ENCODE assay signal across 9 cellular contexts in genomic region chr16:89257757-89258465, GRCh38. TPM values are rescaled to one million over a fixed set of nuclear protein-coding genes. Genes with fewer than 3 reads are reported as not detected.
DNase-seq lines count a peak whose midpoint lies in the region; ATAC-seq and TF ChIP-seq lines count a peak whose summit lies in the region.
"Had no signal": no experiment of that assay in that cellular context is flagged by ENCODE, and none has a peak within 500 bp of the region (broad histone marks: within the 10 kb centered on the region; RNA-seq: fewer than 3 reads in every experiment).

No MANE protein-coding gene starts in this region.

- peaks cover 0 to 3% of the 10 kb centered on the region in 2 experiments; a peak in 1 of 4 replicates for H3K79me1 ChIP-seq in IMR-90 (ENCODE audit: low read depth in 1 of 2, low read length in 2 of 2)

- peak overlapping the region; percentile 56 for H3K4me3 ChIP-seq in Caco-2 (ENCODE audit: low read depth, low read length)
- peak overlapping the region; percentile 32; the same call in 1 of the 2 replicates for H3K4me3 ChIP-seq in IMR-90 (ENCODE audit: insufficient read depth, low read depth, low read length)
- H3K4me3 ChIP-seq in effector memory CD4-positive, alpha-beta T cell (ENCODE audit: insufficient read depth, low read depth, low read length, poor library complexity, severe bottlenecking) = peak overlapping the region; percentile 37
- H3K4me3 ChIP-seq in parathyroid adenoma (ENCODE audit: low read depth, low read length) = peak overlapping the region; percentile 44
- peak overlapping the region in 1 of 2 donors; percentile 54 for H3K4me3 ChIP-seq in testis

- peak overlapping the region; percentile 88 for H3K27ac Mint-ChIP-seq in Caco-2 (ENCODE audit: unreplicated experiment)

- H3K27me3 ChIP-seq in Caco-2 (replicated peaks; ENCODE audit: control insufficient read depth, insufficient read depth, low read length) = no peaks in the 10 kb centered on the region
- H3K27me3 ChIP-seq in IMR-90 (ENCODE audit: control insufficient read depth, insufficient read depth, low read length) = no peaks in the 10 kb centered on the region
- peaks cover 9% of the 10 kb centered on the region for H3K27me3 ChIP-seq in effector memory CD4-positive, alpha-beta T cell (replicated peaks; ENCODE audit: control insufficient read depth, insufficient read depth, low read length, poor library complexity, severe bottlenecking)
- no peaks in the 10 kb centered on the region for H3K27me3 ChIP-seq in parathyroid adenoma (ENCODE audit: control insufficient read depth, insufficient read depth, low read length)
- no peaks in the 10 kb centered on the region for H3K27me3 ChIP-seq in testis

- peaks cover 48% of the 10 kb centered on the region for H3K36me3 Mint-ChIP-seq in Caco-2 (ENCODE audit: insufficient read depth, unreplicated experiment)

- POLR2A ChIA-PET in Caco-2 (lab: Charles Lee) = no interaction called here
- POLR2A ChIA-PET in IMR-90 (lab: Charles Lee; ENCODE audit: unreplicated experiment) = no interaction called here

- H2AFZ ChIP-seq in IMR-90 (replicated peaks; ENCODE audit: low read length, poor library complexity) (peak overlapping the region; percentile 90), parathyroid adenoma (no peak overlapping the region)

- peak overlapping the region; percentile 42; the same call in 1 of the 2 replicates for H4K5ac ChIP-seq in IMR-90 (ENCODE audit: low read depth, low read length)

- no peak overlapping the region for H3K56ac ChIP-seq in IMR-90 (ENCODE audit: extremely low read depth, insufficient read depth, low read length)

- H3K4me1 Mint-ChIP-seq in Caco-2 (ENCODE audit: low read depth, unreplicated experiment) = peaks cover 13% of the 10 kb centered on the region

- no peaks in the 10 kb centered on the region for H3K9me3 ChIP-seq in Caco-2
- H3K9me3 ChIP-seq in IMR-90 (ENCODE audit: control insufficient read depth, insufficient read depth, low read length) = no peaks in the 10 kb centered on the region
- H3K9me3 ChIP-seq in effector memory CD4-positive, alpha-beta T cell (ENCODE audit: control insufficient read depth, low read length) = no peaks in the 10 kb centered on the region
- H3K9me3 ChIP-seq in parathyroid adenoma (ENCODE audit: control insufficient read depth, low read length) = no peaks in the 10 kb centered on the region
- no peaks in the 10 kb centered on the region for H3K9me3 ChIP-seq in testis

- peak in 1 of 2 experiments; percentile 49 for DNase-seq in Caco-2
- no peak for DNase-seq in IMR-90
- no peak for DNase-seq in effector memory CD4-positive, alpha-beta T cell
- no peak for DNase-seq in testis
- DNase-seq: central memory CD4-positive, alpha-beta T cell; SHP77 treated with DMSO at 0.1 percent for 48 hours had no signal

- no peaks in the 10 kb centered on the region for H4K20me1 ChIP-seq in IMR-90 (ENCODE audit: insufficient read depth, low read length)

- H3K4me1 ChIP-seq in Caco-2 = peaks cover 9% of the 10 kb centered on the region
- H3K4me1 ChIP-seq in IMR-90 (ENCODE audit: control insufficient read depth, insufficient read depth, low read length) = no peaks in the 10 kb centered on the region
- peaks cover 13% of the 10 kb centered on the region for H3K4me1 ChIP-seq in effector memory CD4-positive, alpha-beta T cell (ENCODE audit: control insufficient read depth, insufficient read depth, low read length, poor library complexity, severe bottlenecking)
- H3K4me1 ChIP-seq in parathyroid adenoma = no peaks in the 10 kb centered on the region
- H3K4me1 ChIP-seq in testis = peaks cover 11% of the 10 kb centered on the region

- 20% methylated on average over 1 of the region's 18 CpGs; no CpG with 5 or more reads in 1 of the 2 experiments for WGBS in IMR-90 (ENCODE audit: extremely low coverage in 2 of 2, insufficient read length in 1 of 2), 2 experiments
- 52 to 58% methylated on average over 18 of the region's 18 CpGs for WGBS in testis, 2 donors

- H2AK9ac ChIP-seq in IMR-90 (replicated peaks; ENCODE audit: low read depth, low read length, poor library complexity) = peak overlapping the region; percentile 37

- H3K9me1 ChIP-seq in IMR-90 (ENCODE audit: insufficient read depth, low read length) = no peaks in the 10 kb centered on the region

- dilution Hi-C loops in IMR-90 (cut with HindIII; ENCODE audit: low sequenced_read_pairs, unreplicated experiment) = no loop called here

- H3K4me2 ChIP-seq in IMR-90 (ENCODE audit: low read depth, low read length) (peak overlapping the region; percentile 67), parathyroid adenoma (ENCODE audit: low read length) (peak overlapping the region; percentile 71)

- in situ Hi-C loops in IMR-90 (cut with MboI; ENCODE audit: low sequenced_read_pairs) = no loop called here

- intact Hi-C loops in Caco-2 (cut with micrococcal nuclease; ENCODE audit: unreplicated experiment) = no loop called here
- intact Hi-C loops in IMR-90 (cut with micrococcal nuclease) = no loop called here
- intact Hi-C loops in testis (cut with DNase I; ENCODE audit: low total_unique reads) = no loop called here

- no peak overlapping the region for H3K18ac ChIP-seq in IMR-90 (ENCODE audit: low read depth, low read length)

- H3K27ac ChIP-seq in IMR-90 (ENCODE audit: insufficient read depth, low read length) (no peak overlapping the region), parathyroid adenoma (no peak overlapping the region), testis (no peak overlapping the region)
- no peak overlapping the region for H3K27ac ChIP-seq in effector memory CD4-positive, alpha-beta T cell (ENCODE audit: insufficient read depth, low read length, poor library complexity, severe bottlenecking)

- CTCF ChIA-PET in Caco-2 (lab: Charles Lee) (interaction anchor here (1.0 kb wide), 1 partner anchor 10 kb away, joined by 7 read pairs; no protein-coding TSS in a partner anchor), IMR-90 (lab: Yijun Ruan, JAX) (no interaction called here)

- no peak overlapping the region for H2BK15ac ChIP-seq in IMR-90 (ENCODE audit: low read depth, low read length)

- BruUV-seq in Caco-2 (replicated peaks; lab: Mats Ljungman, UMichigan) (TSS peak; percentile 58), IMR-90 (replicated peaks; lab: Mats Ljungman, UMichigan) (no TSS peak)

- no peak overlapping the region for H2BK20ac ChIP-seq in IMR-90 (ENCODE audit: low read depth, low read length)

- H3K27me3 Mint-ChIP-seq in Caco-2 (ENCODE audit: insufficient read depth, unreplicated experiment) = no peaks in the 10 kb centered on the region

- peak overlapping the region; percentile 40 to 82; a peak in 2 of 4 replicates for H4K8ac ChIP-seq in IMR-90 (ENCODE audit: low read depth in 2 of 2, low read length in 2 of 2)

- peak; percentile 15 to 25 for TF ChIP-seq CTCF in Caco-2 (IDR thresholded peaks at IDR 0.05; ENCODE audit: insufficient read depth in 1 of 2, low read depth in 1 of 2, low read length in 1 of 2, severe bottlenecking in 1 of 2, unreplicated experiment in 1 of 2)
- no peak for TF ChIP-seq CTCF in IMR-90 (conservative IDR thresholded peaks at IDR 0.05; ENCODE audit: low read depth, low read length)
- TF ChIP-seq CTCF in parathyroid adenoma (IDR thresholded peaks at IDR 0.05) = no peak
- no peak for TF ChIP-seq CTCF in testis (IDR thresholded peaks at IDR 0.05)

- TF ChIP-seq POLR2A in IMR-90 (IDR thresholded peaks at IDR 0.05; ENCODE audit: low read depth, low read length) (no peak), testis (IDR thresholded peaks at IDR 0.05) (no peak)

- peak overlapping the region; percentile 33 for H3K23ac ChIP-seq in IMR-90 (ENCODE audit: low read depth, low read length)

- peak overlapping the region; percentile 77 for H3K4me3 Mint-ChIP-seq in Caco-2 (ENCODE audit: unreplicated experiment)

- no peak overlapping the region; the same call in 1 of the 2 replicates for H2AK5ac ChIP-seq in IMR-90 (ENCODE audit: low read depth, low read length)

- H3K9ac ChIP-seq in IMR-90 (ENCODE audit: low read depth, low read length) = no peak overlapping the region
- H3K9ac ChIP-seq in parathyroid adenoma = no peak overlapping the region

- H2BK120ac ChIP-seq in IMR-90 (ENCODE audit: low read depth, low read length) = no peak overlapping the region

- no peaks in the 10 kb centered on the region for H3K9me3 Mint-ChIP-seq in Caco-2 (ENCODE audit: unreplicated experiment)

- no peak overlapping the region for H3K14ac ChIP-seq in IMR-90 (replicated peaks; ENCODE audit: low read depth, low read length)

- peak overlapping the region; percentile 67; the same call in 1 of the 2 replicates for H3K4ac ChIP-seq in IMR-90 (ENCODE audit: low read depth, low read length)

- H3K36me3 ChIP-seq in Caco-2 (ENCODE audit: control insufficient read depth, insufficient read depth, low read length) (no peaks in the 10 kb centered on the region), IMR-90 (ENCODE audit: control insufficient read depth, insufficient read depth, low read length) (no peaks in the 10 kb centered on the region), parathyroid adenoma (ENCODE audit: control insufficient read depth, insufficient read depth, low read length) (no peaks in the 10 kb centered on the region), testis (ENCODE audit: low read depth, missing control alignments) (no peaks in the 10 kb centered on the region)
- H3K36me3 ChIP-seq in effector memory CD4-positive, alpha-beta T cell (ENCODE audit: control insufficient read depth, insufficient read depth, low read length) = no peaks in the 10 kb centered on the region

- no peak overlapping the region for H2BK5ac ChIP-seq in IMR-90 (ENCODE audit: low read depth, low read length, poor library complexity, severe bottlenecking)

- no peaks in the 10 kb centered on the region for H3K79me2 ChIP-seq in parathyroid adenoma

- no peak for TF ChIP-seq RAD21 in IMR-90 (IDR thresholded peaks at IDR 0.05; ENCODE audit: low read length)

- ATAC-seq in IMR-90 (ENCODE audit: low read depth) (no peak), GM18520 (IDR thresholded peaks at IDR 0.05; ENCODE audit: unreplicated experiment) (no peak), HG02870 (IDR thresholded peaks at IDR 0.05; ENCODE audit: unreplicated experiment) (no peak)

- no peak overlapping the region for H4K91ac ChIP-seq in IMR-90 (ENCODE audit: insufficient read depth, low read depth, low read length)

TF ChIP-seq in IMR-90, 13 proteins besides CTCF, POLR2A, EP300 and RAD21 (continues in another document):
- no peak for TF ChIP-seq FOS (IDR thresholded peaks at IDR 0.05; ENCODE audit: low read depth, low read length)
- TF ChIP-seq NFE2L2 (IDR thresholded peaks at IDR 0.05; ENCODE audit: low read depth, low read length) = no peak

RNA-seq across cellular contexts. Expression of gene ZNF778, which starts 40.4 kb away (rescaled TPM):
- total RNA-seq in Caco-2 (2022) = 13.1 and 18.1 TPM in 2 replicates
- total RNA-seq in IMR-90 (2012; rRNA removed) = 8.3 and 9.9 TPM in 2 replicates
- 4.1 and 5.6 TPM in 2 replicates for polyA plus RNA-seq in IMR-90 (2012; rRNA removed)
- 1.6 and 2.1 TPM in 2 replicates for polyA plus RNA-seq in IMR-90 (2012; cell fraction: cytosol; rRNA removed)
- 10.5 and 11.8 TPM in 2 replicates for polyA plus RNA-seq in IMR-90 (2012; cell fraction: nucleus; rRNA removed; ENCODE audit: low replicate concordance)
- 10 to 100 TPM; 29.8 to 32.9 TPM for total RNA-seq in testis
- 21.0 TPM for polyA plus RNA-seq in testis (ENCODE audit: insufficient read depth, low read depth, low replicate concordance)

RNA-seq across cellular contexts. Expression of gene SLC22A31, which starts 57.6 kb away (rescaled TPM):
- 4.9 and 6.7 TPM in 2 replicates for total RNA-seq in Caco-2 (2022)
- 0.18 and 0.56 TPM in 2 replicates for total RNA-seq in IMR-90 (2012; rRNA removed)
- 5.0 and 5.5 TPM in 2 replicates for polyA plus RNA-seq in IMR-90 (2012; rRNA removed)
- polyA plus RNA-seq in IMR-90 (2012; cell fraction: cytosol; rRNA removed) = 2.8 and 4.2 TPM in 2 replicates
- polyA plus RNA-seq in IMR-90 (2012; cell fraction: nucleus; rRNA removed; ENCODE audit: low replicate concordance) = 48.5 and 137 TPM in 2 replicates
- 1 to 10 TPM; 3.9 to 8.2 TPM for total RNA-seq in testis
- polyA plus RNA-seq in testis (ENCODE audit: insufficient read depth, low read depth, low replicate concordance) = 6.2 TPM

Comparison
In these comparisons a context has a peak if more than half of its experiments do, and no peak if none do; other contexts are left out.
1. CTCF ChIP-seq: peak in Caco-2 (2 of 2); none in IMR-90 (single experiment), parathyroid adenoma (single experiment) and testis (0 of 3).